Comparison of ENCODE assay signal across 23 cellular contexts in the genomic region with DNA sequence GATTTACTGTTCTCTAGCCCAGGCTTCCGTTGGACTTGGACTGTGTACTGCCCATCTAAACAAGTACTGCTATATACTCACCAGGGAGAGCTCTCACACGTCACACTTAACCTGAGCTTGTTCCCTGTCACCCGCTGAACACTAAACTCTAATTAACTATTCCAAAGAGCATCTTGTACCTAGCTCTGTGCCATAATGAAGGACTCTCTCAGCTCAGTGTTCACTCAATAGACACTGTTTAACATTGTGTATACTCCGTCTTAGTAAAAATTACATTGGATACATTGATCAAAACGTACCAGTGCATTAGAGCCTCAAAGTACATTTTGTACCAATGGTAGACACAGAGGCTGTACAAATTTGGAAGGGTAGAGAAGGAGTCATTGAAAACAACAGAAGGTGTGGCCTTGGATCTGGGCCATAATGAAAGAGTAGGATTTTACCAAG. TPM values are rescaled to one million over a fixed set of nuclear protein-coding genes. Genes with fewer than 3 reads are reported as not detected.
"Had no signal": no experiment of that assay in that cellular context is flagged by ENCODE, and none has a peak within 500 bp of the region (broad histone marks: within the 10 kb centered on the region; RNA-seq: fewer than 3 reads in every experiment).

No MANE protein-coding gene starts in this region.

- H3K36me3 ChIP-seq: adrenal gland, MG63 had no signal

- H3K27ac ChIP-seq: adrenal gland had no signal

- ATAC-seq: activated CD8-positive, alpha-beta T cell treated with anti-CD3 and anti-CD28 coated beads, Interleukin-2, amount 10 ng/mL, durations not matched to agents 7 days and 5 days; Panc1 had no signal

- H3K4me1 ChIP-seq: adrenal gland had no signal

- DNase-seq: activated CD4-positive, alpha-beta T cell treated with anti-CD3 and anti-CD28 coated beads for 48 hours; activated CD4-positive, alpha-beta T cell treated with anti-CD3 and anti-CD28 coated beads, Interleukin-2, amount 50 U/mL, for 4 hours; activated CD4-positive, CD25-positive, alpha-beta regulatory T cell treated with anti-CD3 and anti-CD28 coated beads, Interleukin-2, amount 50 U/mL, for 72 hours; activated CD8-positive, alpha-beta memory T cell treated with anti-CD3 and anti-CD28 coated beads, Interleukin-2, amount 50 U/mL, for 48 hours; activated CD8-positive, alpha-beta T cell treated with anti-CD3 and anti-CD28 coated beads, Interleukin-2, amount 10 ng/mL, durations not matched to agents 7 days and 5 days; activated naive CD4-positive, alpha-beta T cell treated with anti-CD3 and anti-CD28 coated beads, Interleukin-2, amount 50 U/mL, for 16 hours; activated naive CD8-positive, alpha-beta T cell treated with anti-CD3 and anti-CD28 coated beads, Interleukin-2, amount 10 ng/mL, durations not matched to agents 7 days and 5 days; activated T-cell treated with anti-CD3 and anti-CD28 coated beads, Interleukin-2, amount 50 U/mL, for 1 hour; adrenal gland; anterior cingulate cortex; MG63; MV-4-11; NCI-H1092 treated with DMSO at 0.1 percent for 48 hours; NCI-H1417 treated with DMSO at 0.1 percent for 48 hours; NCI-H1694 treated with DMSO at 0.1 percent for 48 hours; NCI-H2081; NCI-H510A treated with DMSO at 0.1 percent for 48 hours; NCI-H69; NK-92 treated with Interleukin-12 subunit alpha and Interleukin-12 subunit beta, amount 100 ng/mL, for 24 hours; OCI-M1; RPMI8226; SHP77 had no signal

- H3K9me3 ChIP-seq: adrenal gland, MG63 had no signal

- H3K27me3 ChIP-seq: adrenal gland, MG63 had no signal

- H3K4me3 ChIP-seq: adrenal gland, MG63 had no signal

RNA-seq across cellular contexts. Expression of a gene that starts 55.4 kb away (rescaled TPM):
- total RNA-seq: activated CD8-positive, alpha-beta T cell treated with anti-CD3 and anti-CD28 coated beads, Interleukin-2, amount 10 ng/mL, durations not matched to agents 7 days and 5 days; activated naive CD8-positive, alpha-beta T cell treated with anti-CD3 and anti-CD28 coated beads, Interleukin-2, amount 10 ng/mL, durations not matched to agents 7 days and 5 days had no signal
